Comparison of ENCODE assay signal across 8 cellular contexts in the genomic region with DNA sequence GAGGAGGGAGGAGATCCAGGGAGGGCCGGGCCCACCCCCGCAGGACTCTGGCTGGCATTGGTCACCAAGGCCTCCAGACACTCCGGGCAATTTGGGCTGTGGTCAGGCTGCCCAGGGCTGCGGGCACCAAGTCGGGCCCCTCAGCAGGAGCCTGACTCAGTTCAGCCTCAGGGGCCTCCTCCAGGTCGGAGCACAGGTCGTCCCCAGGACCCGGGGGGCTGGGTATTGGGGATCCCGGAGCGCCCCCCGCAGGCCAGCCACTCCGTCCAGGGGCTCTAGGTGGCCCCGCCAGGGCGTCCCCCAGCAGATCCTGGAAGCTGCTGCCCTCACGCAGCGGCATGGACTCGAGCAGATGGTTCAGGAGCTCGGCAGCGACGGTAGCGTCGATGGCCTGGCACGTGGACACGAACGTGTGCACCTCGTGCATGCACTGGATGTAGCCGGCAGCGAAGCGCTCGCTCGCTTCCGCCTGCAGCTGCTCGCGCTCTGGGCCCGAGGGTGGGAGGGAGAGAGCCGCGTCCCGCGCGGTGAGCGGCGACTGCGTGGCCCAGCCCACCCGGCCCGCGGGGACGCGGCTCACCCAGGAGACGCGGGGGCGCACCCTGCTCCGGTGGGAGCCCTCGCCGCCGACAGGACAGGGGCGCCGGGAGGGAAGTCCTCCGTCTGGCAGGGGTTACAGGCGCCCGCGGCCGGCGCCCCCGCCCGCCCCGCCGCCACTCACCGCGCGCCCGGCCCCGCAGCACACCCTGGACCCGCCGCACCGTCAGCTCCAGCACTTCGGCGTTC. TPM values are rescaled to one million over a fixed set of nuclear protein-coding genes. Genes with fewer than 3 reads are reported as not detected.
DNase-seq lines count a peak whose midpoint lies in the region; ATAC-seq and TF ChIP-seq lines count a peak whose summit lies in the region.

No MANE protein-coding gene starts in this region.

- no CpG with 5 or more reads among the region's 77 CpGs for WGBS in mesendoderm (ENCODE audit: extremely low coverage, insufficient coverage, low lambda C conversion rate)

- no peak overlapping the region for H2BK120ac ChIP-seq in mesendoderm (ENCODE audit: low read depth, low read length)

- H3K36me3 Mint-ChIP-seq in activated naive CD4-positive, alpha-beta T cell treated with anti-CD3 and anti-CD28 coated beads, Interleukin-2, amount 50 U/mL, for 72 hours, result no peaks in the 10 kb centered on the region
- no peaks in the 10 kb centered on the region for H3K36me3 Mint-ChIP-seq in type B pancreatic cell

- peak overlapping the region; percentile 45 for H3K9ac ChIP-seq in mesendoderm (ENCODE audit: low read length)

- no peak overlapping the region for H3K4ac ChIP-seq in mesendoderm (ENCODE audit: low read depth, low read length)

- peak overlapping the region; percentile 71 for H3K4me3 Mint-ChIP-seq in type B pancreatic cell

- peak overlapping the region; percentile 45 for H3K56ac ChIP-seq in mesendoderm (ENCODE audit: low read length)

- H3K27ac Mint-ChIP-seq in activated naive CD4-positive, alpha-beta T cell treated with anti-CD3 and anti-CD28 coated beads, Interleukin-2, amount 50 U/mL, for 72 hours, result no peak overlapping the region
- H3K27ac Mint-ChIP-seq in type B pancreatic cell, result no peak overlapping the region

- H3K27me3 Mint-ChIP-seq in type B pancreatic cell, result peaks cover 38% of the 10 kb centered on the region

- no peak overlapping the region for H4K5ac ChIP-seq in mesendoderm (ENCODE audit: low read length)

- H3K27me3 ChIP-seq in ACC112 (ENCODE audit: insufficient read depth, low read length) (peaks cover 63% of the 10 kb centered on the region), mesendoderm (ENCODE audit: insufficient read depth, low read length, poor library complexity) (peaks cover 7% of the 10 kb centered on the region)

- H3K4me3 ChIP-seq in ACC112 (ENCODE audit: low read depth, low read length) (0 out of 2 replicates have a peak overlapping the region, but pooled peaks have one; percentile 43), mesendoderm (ENCODE audit: low read length) (no peak overlapping the region)

- no peaks in the 10 kb centered on the region for H3K4me1 ChIP-seq in ACC112 (ENCODE audit: control insufficient read depth, insufficient read depth, low read length, unreplicated experiment)
- H3K4me1 ChIP-seq in mesendoderm (ENCODE audit: control insufficient read depth, low read depth, low read length), result no peaks in the 10 kb centered on the region

- no peak overlapping the region for H2BK15ac ChIP-seq in mesendoderm (replicated peaks; ENCODE audit: low read depth)

- H2AK5ac ChIP-seq in mesendoderm (ENCODE audit: low read length), result no peak overlapping the region

- H3K23ac ChIP-seq in mesendoderm (ENCODE audit: low read length), result no peak overlapping the region

- no peaks in the 10 kb centered on the region for H3K9me3 Mint-ChIP-seq in activated naive CD4-positive, alpha-beta T cell treated with anti-CD3 and anti-CD28 coated beads, Interleukin-2, amount 50 U/mL, for 72 hours
- no peaks in the 10 kb centered on the region for H3K9me3 Mint-ChIP-seq in type B pancreatic cell

- peak overlapping the region; percentile 27 for H3K4me2 ChIP-seq in mesendoderm (ENCODE audit: low read length)

- no peak overlapping the region for H3K27ac ChIP-seq in ACC112 (ENCODE audit: low read depth, low read length)
- H3K27ac ChIP-seq in mesendoderm (ENCODE audit: low read depth, low read length), result no peak overlapping the region

- peak; percentile 4 for ATAC-seq in GM19043 (IDR thresholded peaks at IDR 0.05; ENCODE audit: low read depth, unreplicated experiment)
- ATAC-seq in activated naive CD4-positive, alpha-beta T cell treated with anti-CD3 and anti-CD28 coated beads, Interleukin-2, amount 50 U/mL, for 72 hours, result peak; percentile 2 to 11

- no peak overlapping the region for H4K8ac ChIP-seq in mesendoderm (ENCODE audit: low read depth, low read length)

- TF ChIP-seq CTCF in type B pancreatic cell (conservative IDR thresholded peaks at IDR 0.05), result no peak

- H3K36me3 ChIP-seq in ACC112 (ENCODE audit: insufficient read depth, low read length) (no peaks in the 10 kb centered on the region), mesendoderm (ENCODE audit: control insufficient read depth, insufficient read depth, low read length) (no peaks in the 10 kb centered on the region)

- peaks cover 7% of the 10 kb centered on the region for H3K4me1 Mint-ChIP-seq in type B pancreatic cell (ENCODE audit: unreplicated experiment)

- H3K79me2 ChIP-seq in ACC112 (ENCODE audit: control insufficient read depth, insufficient read depth, low read length, unreplicated experiment) (no peaks in the 10 kb centered on the region), mesendoderm (ENCODE audit: control insufficient read depth, insufficient read depth, low read length) (no peaks in the 10 kb centered on the region)

- no peak overlapping the region for H2AFZ ChIP-seq in ACC112 (ENCODE audit: low read length, unreplicated experiment)

- peak overlapping the region; percentile 81 for H3K18ac ChIP-seq in mesendoderm (ENCODE audit: low read length)

- H2BK5ac ChIP-seq in mesendoderm (ENCODE audit: low read length), result no peak overlapping the region

- DNase-seq in NCI-H774 (lab: John Stamatoyannopoulos, UW) (peak; percentile 65), mesendoderm (peak; percentile 52), type B pancreatic cell (ENCODE audit: extremely low spot score, unreplicated experiment) (no peak), mucosa of gallbladder (ENCODE audit: low spot score) (no peak), HCEC 1CT (no peak)
- peak in 1 of 2 donors; percentile 27 for DNase-seq in activated naive CD4-positive, alpha-beta T cell treated with anti-CD3 and anti-CD28 coated beads, Interleukin-2, amount 50 U/mL, for 72 hours (ENCODE audit: low spot score in 2 of 2)

- no peaks in the 10 kb centered on the region for H3K79me1 ChIP-seq in mesendoderm (ENCODE audit: low read length)

RNA-seq across cellular contexts. Expression of gene HES6, which starts 0.9 kb away (rescaled TPM):
- 1 to 10 TPM; 4.7 to 5.1 TPM for total RNA-seq in activated naive CD4-positive, alpha-beta T cell treated with anti-CD3 and anti-CD28 coated beads, Interleukin-2, amount 50 U/mL, for 72 hours
- polyA plus RNA-seq in mesendoderm (2013, experiment 1 of 2), result 14.7 TPM
- 14.6 TPM for polyA plus RNA-seq in mesendoderm (2013, experiment 2 of 2)
- total RNA-seq in type B pancreatic cell (ENCODE audit: low replicate concordance), result 12.0 and 24.4 TPM in 2 replicates
- 18.0 TPM for total RNA-seq in mucosa of gallbladder

RNA-seq across cellular contexts. Expression of gene ILKAP, which starts 35.5 kb away (rescaled TPM):
- 10 to 100 TPM; 40.7 to 64.8 TPM for total RNA-seq in activated naive CD4-positive, alpha-beta T cell treated with anti-CD3 and anti-CD28 coated beads, Interleukin-2, amount 50 U/mL, for 72 hours
- 25.4 TPM for polyA plus RNA-seq in mesendoderm (2013, experiment 1 of 2)
- 25.4 TPM for polyA plus RNA-seq in mesendoderm (2013, experiment 2 of 2)
- total RNA-seq in type B pancreatic cell (ENCODE audit: low replicate concordance) (36.7 and 50.4 TPM in 2 replicates), mucosa of gallbladder (40.5 TPM)

RNA-seq across cellular contexts. Expression of gene PER2, which starts 49.5 kb away (rescaled TPM):
- 10 to 100 TPM; 11.5 to 15.0 TPM for total RNA-seq in activated naive CD4-positive, alpha-beta T cell treated with anti-CD3 and anti-CD28 coated beads, Interleukin-2, amount 50 U/mL, for 72 hours
- 2.2 TPM for polyA plus RNA-seq in mesendoderm (2013, experiment 1 of 2)
- 2.0 TPM for polyA plus RNA-seq in mesendoderm (2013, experiment 2 of 2)
- total RNA-seq in type B pancreatic cell (ENCODE audit: low replicate concordance) (14.0 and 15.5 TPM in 2 replicates), mucosa of gallbladder (29.8 TPM)

Comparison
In these comparisons a context has a peak if more than half of its experiments do, and no peak if none do; other contexts are left out.
1. DNase-seq: peak in NCI-H774 (single experiment) and mesendoderm (single experiment); none in type B pancreatic cell (single experiment), mucosa of gallbladder (single experiment) and HCEC 1CT (single experiment).